Comparison of ENCODE assay signal across 17 cellular contexts in genomic region chr12:89826468-89826867, GRCh38.
"Had no signal": no experiment of that assay in that cellular context is flagged by ENCODE, and none has a peak within 500 bp of the region (broad histone marks: within the 10 kb centered on the region; RNA-seq: fewer than 3 reads in every experiment).

No MANE protein-coding gene starts in this region.

- H3K27ac ChIP-seq: esophagus muscularis mucosa, sigmoid colon, spleen, thyroid gland, uterus had no signal

- H3K4me3 ChIP-seq: esophagus muscularis mucosa, sigmoid colon, spleen, thyroid gland, uterus had no signal

- H3K4me1 ChIP-seq: esophagus muscularis mucosa, thyroid gland, uterus had no signal

- ATAC-seq: activated T-cell treated with anti-CD3 and anti-CD28 coated beads, Interleukin-2, amount 50 U/mL, for 72 hours; left cardiac atrium; natural killer cell had no signal

- H3K9me3 Mint-ChIP-seq: activated naive CD8-positive, alpha-beta T cell treated with anti-CD3 and anti-CD28 coated beads for 36 hours; activated T-cell treated with anti-CD3 and anti-CD28 coated beads, Interleukin-2, amount 50 U/mL, for 72 hours; natural killer cell had no signal

- DNase-seq: activated CD4-positive, alpha-beta T cell treated with anti-CD3 and anti-CD28 coated beads for 1 hour; activated CD8-positive, alpha-beta memory T cell treated with anti-CD3 and anti-CD28 coated beads for 24 hours; activated naive CD8-positive, alpha-beta T cell treated with anti-CD3 and anti-CD28 coated beads for 36 hours; activated T-cell treated with anti-CD3 and anti-CD28 coated beads, Interleukin-2, amount 50 U/mL, for 72 hours; amniotic stem cell; effector CD8-positive, alpha-beta T cell; left cardiac atrium; mesendoderm; natural killer cell; sigmoid colon; spleen; stimulated activated naive CD4-positive, alpha-beta T cell treated with Interleukin-2 at 50 U/mL for 16 hours; T-helper 2 cell; thyroid gland; uterus; WERI-Rb-1 had no signal

- H3K27me3 Mint-ChIP-seq: activated naive CD8-positive, alpha-beta T cell treated with anti-CD3 and anti-CD28 coated beads for 36 hours had no signal

- H3K36me3 Mint-ChIP-seq: activated naive CD8-positive, alpha-beta T cell treated with anti-CD3 and anti-CD28 coated beads for 36 hours; natural killer cell had no signal

- H3K27ac Mint-ChIP-seq: activated naive CD8-positive, alpha-beta T cell treated with anti-CD3 and anti-CD28 coated beads for 36 hours; activated T-cell treated with anti-CD3 and anti-CD28 coated beads, Interleukin-2, amount 50 U/mL, for 72 hours; natural killer cell had no signal

- H3K36me3 ChIP-seq: esophagus muscularis mucosa, sigmoid colon, spleen, thyroid gland, uterus, WERI-Rb-1 had no signal

- H3K4me3 Mint-ChIP-seq: activated naive CD8-positive, alpha-beta T cell treated with anti-CD3 and anti-CD28 coated beads for 36 hours; natural killer cell had no signal

- H3K9me3 ChIP-seq: esophagus muscularis mucosa, sigmoid colon, spleen, thyroid gland, uterus had no signal

- H3K27me3 ChIP-seq: esophagus muscularis mucosa, sigmoid colon, spleen, thyroid gland, uterus had no signal
